1 cellular context compared by ENCODE assay signal in the genomic region with DNA sequence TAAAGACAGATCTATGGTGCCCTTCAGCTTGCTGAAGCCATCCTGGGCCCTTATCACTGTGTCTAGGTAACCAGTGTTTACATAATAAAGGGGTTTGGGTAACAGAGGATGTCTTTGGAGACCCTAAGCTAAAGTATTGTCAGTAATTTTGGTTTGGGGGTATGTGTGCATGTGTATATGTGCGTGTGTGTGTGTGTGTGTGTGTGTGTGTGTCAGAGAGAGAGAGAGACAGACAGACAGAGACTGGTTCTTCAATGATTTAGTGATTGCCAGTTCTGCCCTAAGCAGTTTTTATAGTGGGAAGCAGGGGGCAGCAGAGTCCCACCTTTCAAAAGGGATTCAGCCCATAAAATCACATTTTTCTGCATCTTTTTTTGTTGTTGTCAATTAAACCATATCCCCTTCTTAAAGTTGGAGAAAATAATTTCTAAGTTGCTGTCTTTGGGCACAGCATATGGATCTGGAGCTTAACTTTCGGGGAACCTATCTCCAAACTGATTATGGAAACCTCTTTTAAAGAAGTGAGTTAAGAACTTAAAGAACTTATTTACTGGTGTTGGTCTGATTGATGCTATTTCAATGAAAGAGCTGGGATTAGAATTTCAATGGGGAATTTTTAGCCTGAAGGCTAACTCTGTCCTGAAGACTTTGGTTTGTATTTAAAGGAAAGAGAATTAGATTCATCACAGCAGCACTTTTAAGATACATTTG.
TF ChIP-seq lines count a peak whose summit lies in the region.

No MANE protein-coding gene starts in this region.

TF ChIP-seq in GM23338, 12 proteins besides CTCF, POLR2A, EP300 and RAD21:
- TF ChIP-seq, protein P1, sequence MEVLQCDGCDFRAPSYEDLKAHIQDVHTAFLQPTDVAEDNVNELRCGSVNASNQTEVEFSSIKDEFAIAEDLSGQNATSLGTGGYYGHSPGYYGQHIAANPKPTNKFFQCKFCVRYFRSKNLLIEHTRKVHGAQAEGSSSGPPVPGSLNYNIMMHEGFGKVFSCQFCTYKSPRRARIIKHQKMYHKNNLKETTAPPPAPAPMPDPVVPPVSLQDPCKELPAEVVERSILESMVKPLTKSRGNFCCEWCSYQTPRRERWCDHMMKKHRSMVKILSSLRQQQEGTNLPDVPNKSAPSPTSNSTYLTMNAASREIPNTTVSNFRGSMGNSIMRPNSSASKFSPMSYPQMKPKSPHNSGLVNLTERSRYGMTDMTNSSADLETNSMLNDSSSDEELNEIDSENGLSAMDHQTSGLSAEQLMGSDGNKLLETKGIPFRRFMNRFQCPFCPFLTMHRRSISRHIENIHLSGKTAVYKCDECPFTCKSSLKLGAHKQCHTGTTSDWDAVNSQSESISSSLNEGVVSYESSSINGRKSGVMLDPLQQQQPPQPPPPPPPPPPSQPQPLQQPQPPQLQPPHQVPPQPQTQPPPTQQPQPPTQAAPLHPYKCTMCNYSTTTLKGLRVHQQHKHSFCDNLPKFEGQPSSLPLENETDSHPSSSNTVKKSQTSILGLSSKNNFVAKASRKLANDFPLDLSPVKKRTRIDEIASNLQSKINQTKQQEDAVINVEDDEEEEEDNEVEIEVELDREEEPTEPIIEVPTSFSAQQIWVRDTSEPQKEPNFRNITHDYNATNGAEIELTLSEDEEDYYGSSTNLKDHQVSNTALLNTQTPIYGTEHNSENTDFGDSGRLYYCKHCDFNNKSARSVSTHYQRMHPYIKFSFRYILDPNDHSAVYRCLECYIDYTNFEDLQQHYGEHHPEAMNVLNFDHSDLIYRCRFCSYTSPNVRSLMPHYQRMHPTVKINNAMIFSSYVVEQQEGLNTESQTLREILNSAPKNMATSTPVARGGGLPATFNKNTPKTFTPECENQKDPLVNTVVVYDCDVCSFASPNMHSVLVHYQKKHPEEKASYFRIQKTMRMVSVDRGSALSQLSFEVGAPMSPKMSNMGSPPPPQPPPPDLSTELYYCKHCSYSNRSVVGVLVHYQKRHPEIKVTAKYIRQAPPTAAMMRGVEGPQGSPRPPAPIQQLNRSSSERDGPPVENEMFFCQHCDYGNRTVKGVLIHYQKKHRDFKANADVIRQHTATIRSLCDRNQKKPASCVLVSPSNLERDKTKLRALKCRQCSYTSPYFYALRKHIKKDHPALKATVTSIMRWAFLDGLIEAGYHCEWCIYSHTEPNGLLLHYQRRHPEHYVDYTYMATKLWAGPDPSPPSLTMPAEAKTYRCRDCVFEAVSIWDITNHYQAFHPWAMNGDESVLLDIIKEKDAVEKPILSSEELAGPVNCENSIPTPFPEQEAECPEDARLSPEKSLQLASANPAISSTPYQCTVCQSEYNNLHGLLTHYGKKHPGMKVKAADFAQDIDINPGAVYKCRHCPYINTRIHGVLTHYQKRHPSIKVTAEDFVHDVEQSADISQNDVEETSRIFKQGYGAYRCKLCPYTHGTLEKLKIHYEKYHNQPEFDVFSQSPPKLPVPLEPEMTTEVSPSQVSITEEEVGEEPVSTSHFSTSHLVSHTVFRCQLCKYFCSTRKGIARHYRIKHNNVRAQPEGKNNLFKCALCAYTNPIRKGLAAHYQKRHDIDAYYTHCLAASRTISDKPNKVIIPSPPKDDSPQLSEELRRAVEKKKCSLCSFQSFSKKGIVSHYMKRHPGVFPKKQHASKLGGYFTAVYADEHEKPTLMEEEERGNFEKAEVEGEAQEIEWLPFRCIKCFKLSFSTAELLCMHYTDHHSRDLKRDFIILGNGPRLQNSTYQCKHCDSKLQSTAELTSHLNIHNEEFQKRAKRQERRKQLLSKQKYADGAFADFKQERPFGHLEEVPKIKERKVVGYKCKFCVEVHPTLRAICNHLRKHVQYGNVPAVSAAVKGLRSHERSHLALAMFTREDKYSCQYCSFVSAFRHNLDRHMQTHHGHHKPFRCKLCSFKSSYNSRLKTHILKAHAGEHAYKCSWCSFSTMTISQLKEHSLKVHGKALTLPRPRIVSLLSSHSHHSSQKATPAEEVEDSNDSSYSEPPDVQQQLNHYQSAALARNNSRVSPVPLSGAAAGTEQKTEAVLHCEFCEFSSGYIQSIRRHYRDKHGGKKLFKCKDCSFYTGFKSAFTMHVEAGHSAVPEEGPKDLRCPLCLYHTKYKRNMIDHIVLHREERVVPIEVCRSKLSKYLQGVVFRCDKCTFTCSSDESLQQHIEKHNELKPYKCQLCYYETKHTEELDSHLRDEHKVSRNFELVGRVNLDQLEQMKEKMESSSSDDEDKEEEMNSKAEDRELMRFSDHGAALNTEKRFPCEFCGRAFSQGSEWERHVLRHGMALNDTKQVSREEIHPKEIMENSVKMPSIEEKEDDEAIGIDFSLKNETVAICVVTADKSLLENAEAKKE (CRISPR knock-in tag; IDR thresholded peaks at IDR 0.05): no peak
- TF ChIP-seq NANOG (IDR thresholded peaks at IDR 0.05; ENCODE audit: borderline replicate concordance) (no peak), EZH2phosphoT487 (IDR thresholded peaks at IDR 0.05; ENCODE audit: unreplicated experiment) (no peak), ZNF331 (CRISPR knock-in tag; IDR thresholded peaks at IDR 0.05; ENCODE audit: low read depth) (no peak), EZH2 (IDR thresholded peaks at IDR 0.05; ENCODE audit: low read depth, unreplicated experiment) (no peak), STAT1 (IDR thresholded peaks at IDR 0.05; ENCODE audit: unreplicated experiment) (no peak), POLR2AphosphoS5 (IDR thresholded peaks at IDR 0.05; ENCODE audit: low read depth) (no peak), ZNF114 (CRISPR knock-in tag; IDR thresholded peaks at IDR 0.05) (no peak), JUNB (IDR thresholded peaks at IDR 0.05; ENCODE audit: unreplicated experiment) (no peak), CREB1 (CRISPR knock-in tag; IDR thresholded peaks at IDR 0.05; ENCODE audit: low read depth) (no peak)
- TF ChIP-seq, protein P2, sequence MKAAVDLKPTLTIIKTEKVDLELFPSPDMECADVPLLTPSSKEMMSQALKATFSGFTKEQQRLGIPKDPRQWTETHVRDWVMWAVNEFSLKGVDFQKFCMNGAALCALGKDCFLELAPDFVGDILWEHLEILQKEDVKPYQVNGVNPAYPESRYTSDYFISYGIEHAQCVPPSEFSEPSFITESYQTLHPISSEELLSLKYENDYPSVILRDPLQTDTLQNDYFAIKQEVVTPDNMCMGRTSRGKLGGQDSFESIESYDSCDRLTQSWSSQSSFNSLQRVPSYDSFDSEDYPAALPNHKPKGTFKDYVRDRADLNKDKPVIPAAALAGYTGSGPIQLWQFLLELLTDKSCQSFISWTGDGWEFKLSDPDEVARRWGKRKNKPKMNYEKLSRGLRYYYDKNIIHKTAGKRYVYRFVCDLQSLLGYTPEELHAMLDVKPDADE (IDR thresholded peaks at IDR 0.05): no peak
- TF ChIP-seq, protein P3, sequence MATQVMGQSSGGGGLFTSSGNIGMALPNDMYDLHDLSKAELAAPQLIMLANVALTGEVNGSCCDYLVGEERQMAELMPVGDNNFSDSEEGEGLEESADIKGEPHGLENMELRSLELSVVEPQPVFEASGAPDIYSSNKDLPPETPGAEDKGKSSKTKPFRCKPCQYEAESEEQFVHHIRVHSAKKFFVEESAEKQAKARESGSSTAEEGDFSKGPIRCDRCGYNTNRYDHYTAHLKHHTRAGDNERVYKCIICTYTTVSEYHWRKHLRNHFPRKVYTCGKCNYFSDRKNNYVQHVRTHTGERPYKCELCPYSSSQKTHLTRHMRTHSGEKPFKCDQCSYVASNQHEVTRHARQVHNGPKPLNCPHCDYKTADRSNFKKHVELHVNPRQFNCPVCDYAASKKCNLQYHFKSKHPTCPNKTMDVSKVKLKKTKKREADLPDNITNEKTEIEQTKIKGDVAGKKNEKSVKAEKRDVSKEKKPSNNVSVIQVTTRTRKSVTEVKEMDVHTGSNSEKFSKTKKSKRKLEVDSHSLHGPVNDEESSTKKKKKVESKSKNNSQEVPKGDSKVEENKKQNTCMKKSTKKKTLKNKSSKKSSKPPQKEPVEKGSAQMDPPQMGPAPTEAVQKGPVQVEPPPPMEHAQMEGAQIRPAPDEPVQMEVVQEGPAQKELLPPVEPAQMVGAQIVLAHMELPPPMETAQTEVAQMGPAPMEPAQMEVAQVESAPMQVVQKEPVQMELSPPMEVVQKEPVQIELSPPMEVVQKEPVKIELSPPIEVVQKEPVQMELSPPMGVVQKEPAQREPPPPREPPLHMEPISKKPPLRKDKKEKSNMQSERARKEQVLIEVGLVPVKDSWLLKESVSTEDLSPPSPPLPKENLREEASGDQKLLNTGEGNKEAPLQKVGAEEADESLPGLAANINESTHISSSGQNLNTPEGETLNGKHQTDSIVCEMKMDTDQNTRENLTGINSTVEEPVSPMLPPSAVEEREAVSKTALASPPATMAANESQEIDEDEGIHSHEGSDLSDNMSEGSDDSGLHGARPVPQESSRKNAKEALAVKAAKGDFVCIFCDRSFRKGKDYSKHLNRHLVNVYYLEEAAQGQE (IDR thresholded peaks at IDR 0.05; ENCODE audit: unreplicated experiment): no peak
